ENCODE assay signal across 8 cellular contexts in genomic region chr4:74874785-74875367, GRCh38. TPM values are rescaled to one million over a fixed set of nuclear protein-coding genes. Genes with fewer than 3 reads are reported as not detected.
A peak's percentile ranks its signal among the peaks of the same experiment; 100 is the strongest.
DNase-seq lines count a peak whose midpoint lies in the region; ATAC-seq and TF ChIP-seq lines count a peak whose summit lies in the region.

No MANE protein-coding gene starts in this region.

- no peak overlapping the region for H3K4me3 ChIP-seq in adipocyte (ENCODE audit: low read length)
- no peak overlapping the region for H3K4me3 ChIP-seq in psoas muscle

- H3K27me3 ChIP-seq in adipocyte (replicated peaks; ENCODE audit: control insufficient read depth, insufficient read depth, low read length) = no peaks in the 10 kb centered on the region
- H3K27me3 ChIP-seq in psoas muscle (ENCODE audit: insufficient read depth in 3 of 3, low read length in 2 of 3) = no peaks in the 10 kb centered on the region

- H3K36me3 ChIP-seq in adipocyte (ENCODE audit: control insufficient read depth, insufficient read depth, low read length, severe bottlenecking) (no peaks in the 10 kb centered on the region), psoas muscle (ENCODE audit: insufficient read depth in 1 of 2, low read depth in 1 of 2) (no peaks in the 10 kb centered on the region)

- H3K27ac ChIP-seq in psoas muscle = no peak overlapping the region

- H3K9ac ChIP-seq in adipocyte (ENCODE audit: low read length) = no peak overlapping the region

- WGBS in psoas muscle, 3 donors = 25 to 43% (median 33%) methylated on average over 1 of the region's 1 CpG

- peaks cover 15% of the 10 kb centered on the region for H3K4me1 ChIP-seq in adipocyte (ENCODE audit: control insufficient read depth, insufficient read depth, low read length)
- H3K4me1 ChIP-seq in psoas muscle = no peaks in the 10 kb centered on the region

- ATAC-seq in GM19025 (IDR thresholded peaks at IDR 0.05; ENCODE audit: low read depth, unreplicated experiment) (peak; percentile 47), HG03103 (IDR thresholded peaks at IDR 0.05; ENCODE audit: low read depth, unreplicated experiment) (peak; percentile 72), left cardiac atrium (peak; percentile 90 to 92), psoas muscle (peak; percentile 73 to 90 (median 80))

- peak; percentile 94 for TF ChIP-seq CTCF in psoas muscle (IDR thresholded peaks at IDR 0.05)

- intact Hi-C loops in left cardiac atrium (cut with DNase I) (loop anchor here in 1 of 2 donors (10.0 kb wide), 2 partner anchors 240 to 610 kb away; no protein-coding TSS in a partner anchor), psoas muscle (cut with DNase I) (loop anchor here (5.0 to 10.0 kb wide), 2 partner anchors 242 to 620 kb away; no protein-coding TSS in a partner anchor)

- DNase-seq in DMS153 treated with DMSO at 0.1 percent for 48 hours (lab: John Stamatoyannopoulos, UW; ENCODE audit: unreplicated experiment) (peak; percentile 82), NCI-H345 (lab: John Stamatoyannopoulos, UW) (peak; percentile 59), adipocyte (ENCODE audit: low read depth) (peak; percentile 91), left cardiac atrium (no peak), psoas muscle (no peak), activated gamma-delta T cell (lab: John Stamatoyannopoulos, UW) (no peak)

- H3K9me3 ChIP-seq in adipocyte (ENCODE audit: control insufficient read depth, low read length) (no peaks in the 10 kb centered on the region), psoas muscle (no peaks in the 10 kb centered on the region)

RNA-seq across cellular contexts. Expression of gene PARM1, which starts 58.0 kb away (rescaled TPM):
- total RNA-seq in left cardiac atrium = 10 to 100 TPM; 89.1 to 91.8 TPM
- total RNA-seq in psoas muscle = 10 to 100 TPM in 3 of 4 donors, 1 to 10 TPM in 1; 5.2 to 14.5 (median 13.1) TPM
- 1 to 10 TPM; 1.3 to 3.6 (median 2.5) TPM for polyA plus RNA-seq in psoas muscle

Comparison
In these comparisons a context has a peak if more than half of its experiments do, and no peak if none do; other contexts are left out.
1. DNase-seq: peak in DMS153 treated with DMSO at 0.1 percent for 48 hours (single experiment), NCI-H345 (single experiment) and adipocyte (single experiment); none in left cardiac atrium (single experiment), psoas muscle (0 of 2) and activated gamma-delta T cell (single experiment).
2. RNA of gene PARM1, which starts 58.0 kb away (total RNA-seq): 89.1 to 91.8 TPM in left cardiac atrium; 5.2 to 14.5 TPM in psoas muscle; every median in the first group is over 4 times any median in the second.
3. Peak in every context shown above with its lines, with median percentiles within 50 percentile points of each other: ATAC-seq.